ENCODE assay signal across 24 cellular contexts in genomic region chr6:48404927-48405326, GRCh38.
"Had no signal": no experiment of that assay in that cellular context is flagged by ENCODE, and none has a peak within 500 bp of the region (broad histone marks: within the 10 kb centered on the region; RNA-seq: fewer than 3 reads in every experiment).

No MANE protein-coding gene starts in this region.

- ATAC-seq: effector memory CD8-positive, alpha-beta T cell; esophagus mucosa; gastroesophageal sphincter; heart left ventricle; left cardiac atrium; left lung; left ventricle myocardium superior; lower lobe of right lung; mucosa of descending colon; naive thymus-derived CD8-positive, alpha-beta T cell had no signal

- H3K79me2 ChIP-seq: hepatocyte had no signal

- H3K4me2 ChIP-seq: hepatocyte had no signal

- DNase-seq: colonic mucosa; cortex of kidney; effector CD8-positive, alpha-beta T cell; effector memory CD8-positive, alpha-beta T cell; endodermal cell; erythroblast; esophagus squamous epithelium; foreskin fibroblast; foreskin melanocyte; heart left ventricle; hypothalamus; islet precursor cell; left cardiac atrium; left lung; left ventricle myocardium superior; lower lobe of right lung; mesenchymal stem cell; mucosa of descending colon; naive B cell; naive thymus-derived CD8-positive, alpha-beta T cell had no signal

- H3K9me3 ChIP-seq: colonic mucosa, esophagus squamous epithelium, lower lobe of right lung, mucosa of descending colon had no signal

- H3K27me3 ChIP-seq: colonic mucosa, esophagus squamous epithelium, gastroesophageal sphincter, heart left ventricle, hepatocyte, left lung had no signal

- H3K36me3 ChIP-seq: colonic mucosa, esophagus squamous epithelium, gastroesophageal sphincter, heart left ventricle, left lung, lower lobe of right lung had no signal

- H3K4me3 ChIP-seq: colonic mucosa, esophagus squamous epithelium, gastroesophageal sphincter, heart left ventricle, hepatocyte, left lung, lower lobe of right lung, mucosa of descending colon had no signal

- H2AFZ ChIP-seq: hepatocyte had no signal

- FAIRE-seq: endometrium had no signal

- H3K27ac ChIP-seq: colonic mucosa, esophagus squamous epithelium, gastroesophageal sphincter, heart left ventricle, hepatocyte, left lung, lower lobe of right lung had no signal

- H3K4me1 ChIP-seq: colonic mucosa, esophagus squamous epithelium, gastroesophageal sphincter, heart left ventricle, left lung, lower lobe of right lung had no signal
